ENCODE assay signal across 8 cellular contexts in the genomic region with DNA sequence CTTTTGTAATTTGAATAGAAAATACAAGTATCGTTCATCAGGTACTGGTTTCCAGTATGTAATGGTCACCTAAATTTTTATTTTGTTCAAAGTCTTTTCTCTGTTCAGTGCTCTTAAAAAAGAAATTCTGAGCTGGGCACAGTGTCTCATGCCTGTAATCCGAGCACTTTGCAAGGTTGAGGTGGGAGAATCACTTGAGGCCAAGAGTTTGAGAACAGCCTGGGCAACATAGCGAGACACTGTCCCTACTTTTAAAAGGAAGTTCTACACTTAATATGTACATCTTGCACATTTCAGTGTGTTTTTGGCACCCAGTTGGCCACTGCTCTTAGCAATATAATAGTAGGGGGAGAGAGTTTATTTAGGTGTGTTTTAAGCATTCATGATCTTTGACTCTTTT. TPM values are rescaled to one million over a fixed set of nuclear protein-coding genes. Genes with fewer than 3 reads are reported as not detected.
DNase-seq lines count a peak whose midpoint lies in the region; ATAC-seq and TF ChIP-seq lines count a peak whose summit lies in the region.

No MANE protein-coding gene starts in this region.

- no peaks in the 10 kb centered on the region for H3K9me3 ChIP-seq in lower lobe of right lung

- no peak for DNase-seq in stimulated activated naive CD8-positive, alpha-beta T cell treated with anti-CD3 and anti-CD28 coated beads, Interleukin-15, amount 100 ng/mL, for 72 hours
- no peak for DNase-seq in activated CD4-positive, alpha-beta memory T cell treated with anti-CD3 and anti-CD28 coated beads, Interleukin-2, amount 10 ng/mL, durations not matched to agents 7 days and 5 days
- no peak for DNase-seq in lower lobe of right lung
- DNase-seq in NCI-H2081 treated with DMSO at 0.1 percent for 48 hours (lab: John Stamatoyannopoulos, UW): no peak
- no peak for DNase-seq in stimulated activated CD4-positive, alpha-beta T cell treated with anti-CD3 and anti-CD28 coated beads, Interleukin-4, amount 100 ng/mL, for 1 hour
- no peak for DNase-seq in posterior cingulate gyrus

- H3K4me3 ChIP-seq in lower lobe of right lung: no peak overlapping the region

- H3K36me3 ChIP-seq in lower lobe of right lung: no peaks in the 10 kb centered on the region

- peaks cover 38% of the 10 kb centered on the region for H3K4me1 ChIP-seq in lower lobe of right lung

- H3K27me3 ChIP-seq in lower lobe of right lung (ENCODE audit: low read depth): no peaks in the 10 kb centered on the region

- TF ChIP-seq CTCF in lower lobe of right lung (IDR thresholded peaks at IDR 0.05): no peak

- H3K4me1 Mint-ChIP-seq in stimulated activated naive CD8-positive, alpha-beta T cell treated with anti-CD3 and anti-CD28 coated beads, Interleukin-15, Interleukin-2, amounts not matched to agents 100 ng/mL and 50 ng/mL, for 24 hours (ENCODE audit: low read depth): peaks cover 70% of the 10 kb centered on the region
- peaks cover 47% of the 10 kb centered on the region for H3K4me1 Mint-ChIP-seq in stimulated activated naive CD8-positive, alpha-beta T cell treated with anti-CD3 and anti-CD28 coated beads, Interleukin-15, amount 100 ng/mL, for 72 hours
- peaks cover 61% of the 10 kb centered on the region for H3K4me1 Mint-ChIP-seq in activated CD4-positive, alpha-beta memory T cell treated with anti-CD3 and anti-CD28 coated beads, Interleukin-2, amount 10 ng/mL, durations not matched to agents 7 days and 5 days

- intact Hi-C loops in lower lobe of right lung (cut with DNase I): no loop called here
- intact Hi-C loops in posterior cingulate gyrus (cut with DNase I): no loop called here

- no peaks in the 10 kb centered on the region for H3K9me3 Mint-ChIP-seq in stimulated activated naive CD8-positive, alpha-beta T cell treated with anti-CD3 and anti-CD28 coated beads, Interleukin-15, Interleukin-2, amounts not matched to agents 100 ng/mL and 50 ng/mL, for 24 hours
- peaks cover 15 to 16% of the 10 kb centered on the region in 2 donors for H3K9me3 Mint-ChIP-seq in stimulated activated naive CD8-positive, alpha-beta T cell treated with anti-CD3 and anti-CD28 coated beads, Interleukin-15, amount 100 ng/mL, for 72 hours
- peaks cover 10% of the 10 kb centered on the region for H3K9me3 Mint-ChIP-seq in activated CD4-positive, alpha-beta memory T cell treated with anti-CD3 and anti-CD28 coated beads, Interleukin-2, amount 10 ng/mL, durations not matched to agents 7 days and 5 days

- CTCF ChIA-PET in activated CD4-positive, alpha-beta memory T cell treated with anti-CD3 and anti-CD28 coated beads, Interleukin-2, amount 10 ng/mL, durations not matched to agents 7 days and 5 days (lab: Charles Lee): interaction anchor here (0.6 to 1.0 kb wide), 2 partner anchors 18 to 28 kb away, joined by 3 read pairs; partner anchors contain the start of gene PCNX1

- H3K27me3 Mint-ChIP-seq in stimulated activated naive CD8-positive, alpha-beta T cell treated with anti-CD3 and anti-CD28 coated beads, Interleukin-15, Interleukin-2, amounts not matched to agents 100 ng/mL and 50 ng/mL, for 24 hours: no peaks in the 10 kb centered on the region
- H3K27me3 Mint-ChIP-seq in stimulated activated naive CD8-positive, alpha-beta T cell treated with anti-CD3 and anti-CD28 coated beads, Interleukin-15, amount 100 ng/mL, for 72 hours: no peaks in the 10 kb centered on the region
- no peaks in the 10 kb centered on the region for H3K27me3 Mint-ChIP-seq in activated CD4-positive, alpha-beta memory T cell treated with anti-CD3 and anti-CD28 coated beads, Interleukin-2, amount 10 ng/mL, durations not matched to agents 7 days and 5 days

- H3K4me3 Mint-ChIP-seq in stimulated activated naive CD8-positive, alpha-beta T cell treated with anti-CD3 and anti-CD28 coated beads, Interleukin-15, Interleukin-2, amounts not matched to agents 100 ng/mL and 50 ng/mL, for 24 hours: peak overlapping the region; percentile 71
- H3K4me3 Mint-ChIP-seq in stimulated activated naive CD8-positive, alpha-beta T cell treated with anti-CD3 and anti-CD28 coated beads, Interleukin-15, amount 100 ng/mL, for 72 hours: peak overlapping the region in 1 of 2 donors; percentile 56
- peak overlapping the region; percentile 55 for H3K4me3 Mint-ChIP-seq in activated CD4-positive, alpha-beta memory T cell treated with anti-CD3 and anti-CD28 coated beads, Interleukin-2, amount 10 ng/mL, durations not matched to agents 7 days and 5 days

- POLR2A ChIA-PET in activated CD4-positive, alpha-beta memory T cell treated with anti-CD3 and anti-CD28 coated beads, Interleukin-2, amount 10 ng/mL, durations not matched to agents 7 days and 5 days (lab: Charles Lee): interaction anchor here (0.8 to 3.5 kb wide), 4 partner anchors 9 to 28 kb away, joined by 3 to 16 read pairs (median 6); partner anchors contain the start of gene PCNX1

- ATAC-seq in stimulated activated naive CD8-positive, alpha-beta T cell treated with anti-CD3 and anti-CD28 coated beads, Interleukin-15, amount 100 ng/mL, for 72 hours: no peak
- ATAC-seq in lower lobe of right lung (peak in 1 of 2 donors; percentile 29), HG03521 (IDR thresholded peaks at IDR 0.05; ENCODE audit: unreplicated experiment) (no peak)

- peak overlapping the region; percentile 68 for H3K27ac Mint-ChIP-seq in stimulated activated naive CD8-positive, alpha-beta T cell treated with anti-CD3 and anti-CD28 coated beads, Interleukin-15, Interleukin-2, amounts not matched to agents 100 ng/mL and 50 ng/mL, for 24 hours
- H3K27ac Mint-ChIP-seq in stimulated activated naive CD8-positive, alpha-beta T cell treated with anti-CD3 and anti-CD28 coated beads, Interleukin-15, amount 100 ng/mL, for 72 hours: peak overlapping the region in 1 of 2 donors; percentile 2
- H3K27ac Mint-ChIP-seq in activated CD4-positive, alpha-beta memory T cell treated with anti-CD3 and anti-CD28 coated beads, Interleukin-2, amount 10 ng/mL, durations not matched to agents 7 days and 5 days: peak overlapping the region; percentile 85

- peaks cover 20% of the 10 kb centered on the region for H3K36me3 Mint-ChIP-seq in stimulated activated naive CD8-positive, alpha-beta T cell treated with anti-CD3 and anti-CD28 coated beads, Interleukin-15, Interleukin-2, amounts not matched to agents 100 ng/mL and 50 ng/mL, for 24 hours (ENCODE audit: low read depth)
- H3K36me3 Mint-ChIP-seq in activated CD4-positive, alpha-beta memory T cell treated with anti-CD3 and anti-CD28 coated beads, Interleukin-2, amount 10 ng/mL, durations not matched to agents 7 days and 5 days (ENCODE audit: low read depth): peaks cover 44% of the 10 kb centered on the region

- H3K27ac ChIP-seq in lower lobe of right lung: peak overlapping the region; percentile 14

RNA-seq across cellular contexts. Expression of gene PCNX1, which starts 27.9 kb away (rescaled TPM):
- total RNA-seq in activated CD4-positive, alpha-beta memory T cell treated with anti-CD3 and anti-CD28 coated beads, Interleukin-2, amount 10 ng/mL, durations not matched to agents 7 days and 5 days: 10 to 100 TPM; 56.9 to 60.4 TPM
- 49.9 TPM for total RNA-seq in lower lobe of right lung
